Comparison of ENCODE assay signal across 19 cellular contexts in genomic region chr20:47174844-47175243, GRCh38.
"Had no signal": no experiment of that assay in that cellular context is flagged by ENCODE, and none has a peak within 500 bp of the region (broad histone marks: within the 10 kb centered on the region; RNA-seq: fewer than 3 reads in every experiment).

No MANE protein-coding gene starts in this region.

- H3K9me3 ChIP-seq: neutrophil, right atrium auricular region, testis, tibial nerve, upper lobe of right lung had no signal

- H3K4me3 ChIP-seq: coronary artery, right atrium auricular region, smooth muscle cell, testis, tibial nerve, upper lobe of right lung had no signal

- H3K36me3 ChIP-seq: neutrophil, right atrium auricular region, upper lobe of right lung had no signal

- H3K4me1 ChIP-seq: foreskin keratinocyte, testis, upper lobe of right lung had no signal

- H3K9me3 Mint-ChIP-seq: endodermal cell; naive thymus-derived CD4-positive, alpha-beta T cell; nephron progenitor cell; stimulated activated memory B cell treated with anti-CD40 and anti-IgM and Interleukin-4, amounts not matched to agents 10 μg/mL and 1 μg/mL and 100 μg/mL, for 72 hours; stimulated activated naive CD8-positive, alpha-beta T cell treated with anti-CD3 and anti-CD28 coated beads, Interleukin-15, Interleukin-2, amounts not matched to agents 100 ng/mL and 50 ng/mL, for 24 hours had no signal

- H3K36me3 Mint-ChIP-seq: naive thymus-derived CD4-positive, alpha-beta T cell; stimulated activated memory B cell treated with anti-CD40 and anti-IgM and Interleukin-4, amounts not matched to agents 10 μg/mL and 1 μg/mL and 100 μg/mL, for 72 hours had no signal

- H3K27me3 ChIP-seq: foreskin keratinocyte, right atrium auricular region, testis, tibial nerve, upper lobe of right lung had no signal

- H3K27ac Mint-ChIP-seq: naive thymus-derived CD4-positive, alpha-beta T cell; nephron progenitor cell; stimulated activated memory B cell treated with anti-CD40 and anti-IgM and Interleukin-4, amounts not matched to agents 10 μg/mL and 1 μg/mL and 100 μg/mL, for 72 hours; stimulated activated naive CD8-positive, alpha-beta T cell treated with anti-CD3 and anti-CD28 coated beads, Interleukin-15, Interleukin-2, amounts not matched to agents 100 ng/mL and 50 ng/mL, for 24 hours had no signal

- DNase-seq: effector CD4-positive, alpha-beta T cell; endodermal cell; erythroblast; foreskin keratinocyte; kidney; left cardiac atrium; mammary epithelial cell; naive thymus-derived CD4-positive, alpha-beta T cell; nephron progenitor cell; stimulated activated CD4-positive, alpha-beta T cell treated with anti-CD3 and anti-CD28 coated beads, Interleukin-4, amount 100 ng/mL, for 24 hours; testis; upper lobe of right lung had no signal

- ATAC-seq: foreskin keratinocyte; naive thymus-derived CD4-positive, alpha-beta T cell; stimulated activated memory B cell treated with anti-CD40 and anti-IgM and Interleukin-4, amounts not matched to agents 10 μg/mL and 1 μg/mL and 100 μg/mL, for 72 hours had no signal

- H3K4me1 Mint-ChIP-seq: naive thymus-derived CD4-positive, alpha-beta T cell; nephron progenitor cell; stimulated activated memory B cell treated with anti-CD40 and anti-IgM and Interleukin-4, amounts not matched to agents 10 μg/mL and 1 μg/mL and 100 μg/mL, for 72 hours had no signal

- H3K27ac ChIP-seq: coronary artery, foreskin keratinocyte, neutrophil, right atrium auricular region, testis, upper lobe of right lung had no signal

- H3K27me3 Mint-ChIP-seq: stimulated activated memory B cell treated with anti-CD40 and anti-IgM and Interleukin-4, amounts not matched to agents 10 μg/mL and 1 μg/mL and 100 μg/mL, for 72 hours had no signal

- H3K4me3 Mint-ChIP-seq: endodermal cell; naive thymus-derived CD4-positive, alpha-beta T cell; nephron progenitor cell; stimulated activated memory B cell treated with anti-CD40 and anti-IgM and Interleukin-4, amounts not matched to agents 10 μg/mL and 1 μg/mL and 100 μg/mL, for 72 hours; stimulated activated naive CD8-positive, alpha-beta T cell treated with anti-CD3 and anti-CD28 coated beads, Interleukin-15, Interleukin-2, amounts not matched to agents 100 ng/mL and 50 ng/mL, for 24 hours had no signal
